12 cellular contexts compared by ENCODE assay signal in genomic region chr6:89843070-89843469, GRCh38. TPM values are rescaled to one million over a fixed set of nuclear protein-coding genes. Genes with fewer than 3 reads are reported as not detected.
A peak's percentile ranks its signal among the peaks of the same experiment; 100 is the strongest.
DNase-seq lines count a peak whose midpoint lies in the region; ATAC-seq, FAIRE-seq and TF ChIP-seq lines count a peak whose summit lies in the region.
"Had no signal": no experiment of that assay in that cellular context is flagged by ENCODE, and none has a peak within 500 bp of the region (broad histone marks: within the 10 kb centered on the region; RNA-seq: fewer than 3 reads in every experiment).

No MANE protein-coding gene starts in this region.

- H3K27ac Mint-ChIP-seq in CD4-positive, alpha-beta T cell = peak overlapping the region; percentile 45
- H3K27ac Mint-ChIP-seq in chondrocyte (ENCODE audit: unreplicated experiment) = peak overlapping the region; percentile 37
- H3K27ac Mint-ChIP-seq in mesothelial cell of epicardium = peak overlapping the region; percentile 47

- H3K4me1 Mint-ChIP-seq in CD4-positive, alpha-beta T cell (ENCODE audit: low read depth) = peaks cover 38% of the 10 kb centered on the region
- H3K4me1 Mint-ChIP-seq in chondrocyte (ENCODE audit: low read depth) (peaks cover 23% of the 10 kb centered on the region), mesothelial cell of epicardium (peaks cover 19% of the 10 kb centered on the region)

- H3K9ac ChIP-seq in kidney (ENCODE audit: low read length in 2 of 2) = no peak overlapping the region

- H3K4me3 ChIP-seq in kidney (ENCODE audit: low read length in 2 of 2) = no peak overlapping the region
- H3K4me3 ChIP-seq: sigmoid colon had no signal

- H3K27ac ChIP-seq in CD4-positive, alpha-beta T cell (ENCODE audit: low read depth, low read length) = no peak overlapping the region
- no peak overlapping the region for H3K27ac ChIP-seq in kidney (ENCODE audit: low read depth in 2 of 2, low read length in 2 of 2)
- H3K27ac ChIP-seq: sigmoid colon had no signal

- POLR2A ChIA-PET in CD4-positive, alpha-beta T cell (lab: Charles Lee) = interaction anchor here (0.7 to 1.1 kb wide), 2 partner anchors 14 to 18 kb away, joined by 3 to 4 read pairs; partner anchors contain the start of gene CASP8AP2

- ATAC-seq in CD4-positive, alpha-beta T cell (ENCODE audit: poor library complexity) = no peak

- no peak overlapping the region for H3K4me3 Mint-ChIP-seq in CD4-positive, alpha-beta T cell
- H3K4me3 Mint-ChIP-seq in chondrocyte (ENCODE audit: unreplicated experiment) = no peak overlapping the region
- no peak overlapping the region for H3K4me3 Mint-ChIP-seq in mesothelial cell of epicardium

- no peak for DNase-seq in CD4-positive, alpha-beta T cell
- peak; percentile 13 for DNase-seq in HCEC 1CT
- DNase-seq in chondrocyte (ENCODE audit: low spot score) = no peak
- DNase-seq in mesothelial cell of epicardium (ENCODE audit: low spot score in 2 of 2, unreplicated experiment in 2 of 2) = no peak
- no peak for DNase-seq in NCI-H524 (lab: John Stamatoyannopoulos, UW)
- DNase-seq in AG20443 (ENCODE audit: low spot score) = no peak
- no peak for DNase-seq in kidney
- DNase-seq: activated CD8-positive, alpha-beta memory T cell treated with anti-CD3 and anti-CD28 coated beads, Interleukin-2, amount 50 U/mL, for 48 hours; amniotic stem cell; SHP77 treated with DMSO at 0.1 percent for 48 hours; sigmoid colon; substantia nigra had no signal

- CTCF ChIA-PET in CD4-positive, alpha-beta T cell (lab: Charles Lee) = no interaction called here

- no peak for FAIRE-seq in kidney (lab: Jason Lieb, UNC)

- peaks cover 0 to 6% of the 10 kb centered on the region in 2 donors for H3K4me1 ChIP-seq in kidney (ENCODE audit: control insufficient read depth in 1 of 2, insufficient read depth in 1 of 2, low read depth in 1 of 2, low read length in 2 of 2)

- no peak for TF ChIP-seq CTCF in CD4-positive, alpha-beta T cell (IDR thresholded peaks at IDR 0.05)
- TF ChIP-seq CTCF in chondrocyte (IDR thresholded peaks at IDR 0.05) = no peak
- no peak for TF ChIP-seq CTCF in mesothelial cell of epicardium (IDR thresholded peaks at IDR 0.05; ENCODE audit: unreplicated experiment)
- no peak for TF ChIP-seq CTCF in kidney (IDR thresholded peaks at IDR 0.05; ENCODE audit: borderline replicate concordance, extremely low read depth, insufficient read depth)

- no peaks in the 10 kb centered on the region for H3K36me3 ChIP-seq in kidney (ENCODE audit: control insufficient read depth in 1 of 2, insufficient read depth in 2 of 2, low read length in 2 of 2)

- no peaks in the 10 kb centered on the region for H3K9me3 ChIP-seq in CD4-positive, alpha-beta T cell (ENCODE audit: control insufficient read depth, low read length)
- H3K9me3 ChIP-seq in kidney (ENCODE audit: control insufficient read depth in 1 of 2, low read length in 2 of 2) = no peaks in the 10 kb centered on the region
- H3K9me3 ChIP-seq: sigmoid colon had no signal

- peaks cover 38% of the 10 kb centered on the region for H3K36me3 Mint-ChIP-seq in CD4-positive, alpha-beta T cell (ENCODE audit: low read depth)
- H3K36me3 Mint-ChIP-seq in chondrocyte (ENCODE audit: low read depth) (peaks cover 6% of the 10 kb centered on the region), mesothelial cell of epicardium (peaks cover 7% of the 10 kb centered on the region)

- H3K27me3 ChIP-seq in CD4-positive, alpha-beta T cell (ENCODE audit: control insufficient read depth, insufficient read depth, low read length) = no peaks in the 10 kb centered on the region
- H3K27me3 ChIP-seq: sigmoid colon had no signal

- no peaks in the 10 kb centered on the region for H3K27me3 Mint-ChIP-seq in CD4-positive, alpha-beta T cell
- H3K27me3 Mint-ChIP-seq in chondrocyte (ENCODE audit: low read depth) (no peaks in the 10 kb centered on the region), mesothelial cell of epicardium (ENCODE audit: low read depth) (no peaks in the 10 kb centered on the region)

- no peaks in the 10 kb centered on the region for H3K9me3 Mint-ChIP-seq in CD4-positive, alpha-beta T cell
- H3K9me3 Mint-ChIP-seq in chondrocyte (ENCODE audit: low read depth) = no peaks in the 10 kb centered on the region
- H3K9me3 Mint-ChIP-seq in mesothelial cell of epicardium = no peaks in the 10 kb centered on the region

- intact Hi-C loops in CD4-positive, alpha-beta T cell (cut with DNase I, micrococcal nuclease) = no loop called here
- intact Hi-C loops in kidney (cut with DNase I) = no loop called here

RNA-seq across cellular contexts. Expression of gene CASP8AP2, which starts 13.4 kb away (rescaled TPM):
- 10 to 100 TPM; 17.3 to 20.0 TPM for total RNA-seq in CD4-positive, alpha-beta T cell
- total RNA-seq in chondrocyte = 14.0 to 22.9 TPM (median 14.3 TPM) in 3 replicates
- 22.8 to 23.4 TPM (median 23.1 TPM) in 3 replicates for total RNA-seq in mesothelial cell of epicardium
- 17.5 TPM for total RNA-seq in kidney
- polyA plus RNA-seq in kidney (ENCODE audit: insufficient read depth, low read depth, low replicate concordance) = 2.4 TPM

RNA-seq across cellular contexts. Expression of gene MDN1, which starts 23.5 kb away (rescaled TPM):
- 10 to 100 TPM; 40.3 to 40.4 TPM for total RNA-seq in CD4-positive, alpha-beta T cell
- total RNA-seq in chondrocyte = 32.2 to 35.8 TPM (median 32.9 TPM) in 3 replicates
- total RNA-seq in mesothelial cell of epicardium = 43.4 to 52.0 TPM (median 47.1 TPM) in 3 replicates
- 34.9 TPM for total RNA-seq in kidney
- polyA plus RNA-seq in kidney (ENCODE audit: insufficient read depth, low read depth, low replicate concordance) = 19.4 TPM

RNA-seq across cellular contexts. Expression of gene GJA10, which starts 51.2 kb away (rescaled TPM):
- not detected for total RNA-seq in CD4-positive, alpha-beta T cell
- total RNA-seq in chondrocyte = not detected in 3 replicates
- total RNA-seq in mesothelial cell of epicardium = not detected in 3 replicates
- total RNA-seq in kidney = not detected
- not detected for polyA plus RNA-seq in kidney (ENCODE audit: insufficient read depth, low read depth, low replicate concordance)
- total RNA-seq: sigmoid colon had no signal
- polyA plus RNA-seq: sigmoid colon had no signal
